16 cellular contexts compared by ENCODE assay signal in genomic region chr19:40503300-40503699, GRCh38. TPM values are rescaled to one million over a fixed set of nuclear protein-coding genes. Genes with fewer than 3 reads are reported as not detected.
A peak's percentile ranks its signal among the peaks of the same experiment; 100 is the strongest.
DNase-seq lines count a peak whose midpoint lies in the region; ATAC-seq lines count a peak whose summit lies in the region.
"Had no signal": no experiment of that assay in that cellular context is flagged by ENCODE, and none has a peak within 500 bp of the region (broad histone marks: within the 10 kb centered on the region; RNA-seq: fewer than 3 reads in every experiment).

No MANE protein-coding gene starts in this region.

- H2BK12ac ChIP-seq in neuronal stem cell (ENCODE audit: low read length) = no peak overlapping the region

- H3K27ac ChIP-seq in neuronal stem cell (replicated peaks; ENCODE audit: low read length) = no peak overlapping the region
- H3K27ac ChIP-seq: hepatocyte, suprapubic skin had no signal

- H3K4me1 Mint-ChIP-seq in activated CD4-positive, alpha-beta T cell treated with anti-CD3 and anti-CD28 coated beads for 36 hours = no peaks in the 10 kb centered on the region
- H3K4me1 Mint-ChIP-seq: B cell had no signal

- H3K9me3 Mint-ChIP-seq in activated CD4-positive, alpha-beta T cell treated with anti-CD3 and anti-CD28 coated beads for 36 hours (ENCODE audit: low read depth) = no peaks in the 10 kb centered on the region
- H3K9me3 Mint-ChIP-seq: activated T-helper 1 cell treated with anti-CD3 and anti-CD28 coated beads, Interleukin-12 subunit alpha, Interleukin-12 subunit beta, Interleukin-2, Interleukin-4 antibody, amounts not matched to agents 30 ng/mL and 10 ng/mL and 1 ng/mL, durations not matched to agents 14 hours and 24 hours and 36 hours had no signal

- no peak overlapping the region for H3K4me3 Mint-ChIP-seq in activated CD4-positive, alpha-beta T cell treated with anti-CD3 and anti-CD28 coated beads for 36 hours
- H3K4me3 Mint-ChIP-seq: activated T-helper 1 cell treated with anti-CD3 and anti-CD28 coated beads, Interleukin-12 subunit alpha, Interleukin-12 subunit beta, Interleukin-2, Interleukin-4 antibody, amounts not matched to agents 30 ng/mL and 10 ng/mL and 1 ng/mL, durations not matched to agents 14 hours and 24 hours and 36 hours; B cell had no signal

- H3K79me1 ChIP-seq in neuronal stem cell (ENCODE audit: low read depth, low read length) = no peaks in the 10 kb centered on the region

- DNase-seq in H7 (peak; percentile 71), NCI-H1930 (lab: John Stamatoyannopoulos, UW) (peak; percentile 91 to 93), amygdala (lab: John Stamatoyannopoulos, UW) (peak in 37 of 56 donors; percentile 2 to 84 (median 46)), neuronal stem cell (ENCODE audit: low spot score) (no peak), mesenteric fat pad (ENCODE audit: low spot score) (no peak)
- no peak for DNase-seq in activated CD4-positive, alpha-beta T cell treated with anti-CD3 and anti-CD28 coated beads for 36 hours
- DNase-seq: effector memory CD4-positive, alpha-beta T cell; HCEC 1CT; kidney glomerular epithelial cell; midbrain; stimulated activated CD4-positive, alpha-beta T cell treated with anti-CD3 and anti-CD28 coated beads, Interleukin-4, amount 100 ng/mL, for 1 hour had no signal

- H3K14ac ChIP-seq in neuronal stem cell (ENCODE audit: low read length) = peak overlapping the region; percentile 63

- no peak overlapping the region for H2BK120ac ChIP-seq in neuronal stem cell (ENCODE audit: low read depth, low read length)

- no peak overlapping the region for H4K91ac ChIP-seq in neuronal stem cell (ENCODE audit: low read depth, low read length, poor library complexity)

- peaks cover 3 to 19% of the 10 kb centered on the region in 2 donors for H3K4me1 ChIP-seq in neuronal stem cell (ENCODE audit: control insufficient read depth in 2 of 2, insufficient read depth in 1 of 2, low read depth in 1 of 2, low read length in 2 of 2)
- H3K4me1 ChIP-seq: suprapubic skin had no signal

- no peak overlapping the region for H3K4me2 ChIP-seq in neuronal stem cell (ENCODE audit: insufficient read depth, low read length, poor library complexity, severe bottlenecking)
- H3K4me2 ChIP-seq: hepatocyte had no signal

- H3K27me3 Mint-ChIP-seq in activated CD4-positive, alpha-beta T cell treated with anti-CD3 and anti-CD28 coated beads for 36 hours = peaks cover 2% of the 10 kb centered on the region

- POLR2A ChIA-PET in activated CD4-positive, alpha-beta T cell treated with anti-CD3 and anti-CD28 coated beads for 36 hours (lab: Charles Lee) = no interaction called here

- no peak overlapping the region for H3K4ac ChIP-seq in neuronal stem cell (ENCODE audit: low read length)

- H3K9ac ChIP-seq in neuronal stem cell (ENCODE audit: low read depth, low read length, poor library complexity) = no peak overlapping the region

- H3K36me3 Mint-ChIP-seq in activated CD4-positive, alpha-beta T cell treated with anti-CD3 and anti-CD28 coated beads for 36 hours (ENCODE audit: low read depth) = no peaks in the 10 kb centered on the region

- H3K23ac ChIP-seq in neuronal stem cell (ENCODE audit: low read depth, low read length, poor library complexity) = no peak overlapping the region

- intact Hi-C loops in activated CD4-positive, alpha-beta T cell treated with anti-CD3 and anti-CD28 coated beads for 36 hours (cut with DNase I, micrococcal nuclease) = loop anchor here in 1 of 2 experiments (5.0 kb wide), 1 partner anchor 734 kb away; no protein-coding TSS in a partner anchor

- no peak overlapping the region for H2AK5ac ChIP-seq in neuronal stem cell (ENCODE audit: low read depth, low read length)

- WGBS in neuronal stem cell (ENCODE audit: extremely low coverage in 2 of 2, insufficient read length in 2 of 2, insufficient replicate concordance in 1 of 2), 2 donors = no CpG with 5 or more reads among the region's 1 CpG

- H2BK5ac ChIP-seq in neuronal stem cell (ENCODE audit: low read length) = no peak overlapping the region

- ATAC-seq in HG03432 (IDR thresholded peaks at IDR 0.05; ENCODE audit: unreplicated experiment) = no peak
- no peak for ATAC-seq in activated CD4-positive, alpha-beta T cell treated with anti-CD3 and anti-CD28 coated beads for 36 hours

- no peak overlapping the region for H3K27ac Mint-ChIP-seq in activated CD4-positive, alpha-beta T cell treated with anti-CD3 and anti-CD28 coated beads for 36 hours
- H3K27ac Mint-ChIP-seq: activated T-helper 1 cell treated with anti-CD3 and anti-CD28 coated beads, Interleukin-12 subunit alpha, Interleukin-12 subunit beta, Interleukin-2, Interleukin-4 antibody, amounts not matched to agents 30 ng/mL and 10 ng/mL and 1 ng/mL, durations not matched to agents 14 hours and 24 hours and 36 hours; B cell had no signal

- H3K4me3 ChIP-seq in H7 (ENCODE audit: insufficient read depth, low read depth, low read length) (no peak overlapping the region), neuronal stem cell (ENCODE audit: low read length in 2 of 2) (no peak overlapping the region)
- H3K4me3 ChIP-seq: hepatocyte, suprapubic skin had no signal

- CTCF ChIA-PET in activated CD4-positive, alpha-beta T cell treated with anti-CD3 and anti-CD28 coated beads for 36 hours (lab: Charles Lee) = interaction anchor here (1.1 kb wide), 1 partner anchor 198 kb away, joined by 4 read pairs; no protein-coding TSS in a partner anchor

- H2AFZ ChIP-seq in neuronal stem cell (ENCODE audit: low read length) = no peak overlapping the region
- H2AFZ ChIP-seq: hepatocyte had no signal

- no peak overlapping the region for H2BK15ac ChIP-seq in neuronal stem cell (ENCODE audit: low read length)

- no peak overlapping the region for H3K18ac ChIP-seq in neuronal stem cell (ENCODE audit: low read length)

- H3K9me3 ChIP-seq in neuronal stem cell (replicated peaks in 1 of 2; ENCODE audit: control insufficient read depth in 2 of 2, insufficient read depth in 1 of 2, low read depth in 1 of 2, low read length in 2 of 2) = no peaks in the 10 kb centered on the region
- H3K9me3 ChIP-seq: suprapubic skin had no signal

- H4K8ac ChIP-seq in neuronal stem cell (ENCODE audit: low read depth, low read length) = no peak overlapping the region

- no peaks in the 10 kb centered on the region for H3K36me3 ChIP-seq in H7 (replicated peaks; ENCODE audit: control insufficient read depth, insufficient read depth, low read length)
- H3K36me3 ChIP-seq in neuronal stem cell (replicated peaks in 1 of 2; ENCODE audit: control insufficient read depth in 2 of 2, insufficient read depth in 2 of 2, low read length in 2 of 2) = no peaks in the 10 kb centered on the region
- H3K36me3 ChIP-seq: suprapubic skin had no signal

- H3K27me3 ChIP-seq in H7 (ENCODE audit: control insufficient read depth, insufficient read depth, low read length) (peaks cover 9% of the 10 kb centered on the region; the same call in 1 of the 2 replicates), neuronal stem cell (ENCODE audit: control insufficient read depth in 3 of 3, insufficient read depth in 3 of 3, low read depth in 1 of 3, low read length in 3 of 3) (peaks cover 0 to 8% (median 4%) of the 10 kb centered on the region in 3 experiments)
- H3K27me3 ChIP-seq: suprapubic skin had no signal

RNA-seq across cellular contexts. Expression of gene SPTBN4, which starts 36.5 kb away (rescaled TPM):
- 0.78 and 1.1 TPM in 2 replicates for total RNA-seq in H7 (2014; rRNA removed; shearing (Covaris generic))
- 1.4 TPM for polyA plus RNA-seq in neuronal stem cell (2013, experiment 1 of 2)
- 2.0 TPM for polyA plus RNA-seq in neuronal stem cell (2013, experiment 2 of 2)
- total RNA-seq in activated CD4-positive, alpha-beta T cell treated with anti-CD3 and anti-CD28 coated beads for 36 hours = 1 to 10 TPM; 2.4 to 2.5 TPM
- total RNA-seq in mesenteric fat pad = 6.1 TPM

RNA-seq across cellular contexts. Expression of gene BLVRB, which starts 37.8 kb away (rescaled TPM):
- total RNA-seq in H7 (2014; rRNA removed; shearing (Covaris generic)) = 43.6 and 53.8 TPM in 2 replicates
- 25.7 TPM for polyA plus RNA-seq in neuronal stem cell (2013, experiment 1 of 2)
- 25.5 TPM for polyA plus RNA-seq in neuronal stem cell (2013, experiment 2 of 2)
- 10 to 100 TPM; 34.1 to 35.6 TPM for total RNA-seq in activated CD4-positive, alpha-beta T cell treated with anti-CD3 and anti-CD28 coated beads for 36 hours
- 141 TPM for total RNA-seq in mesenteric fat pad

RNA-seq across cellular contexts. Expression of gene SERTAD3, which starts 59.2 kb away (rescaled TPM):
- 26.0 and 29.9 TPM in 2 replicates for total RNA-seq in H7 (2014; rRNA removed; shearing (Covaris generic))
- polyA plus RNA-seq in neuronal stem cell (2013, experiment 1 of 2) = 13.1 TPM
- polyA plus RNA-seq in neuronal stem cell (2013, experiment 2 of 2) = 13.1 TPM
- 10 to 100 TPM in 1 of 2 experiments, 1 to 10 TPM in 1; 8.4 to 12.0 TPM for total RNA-seq in activated CD4-positive, alpha-beta T cell treated with anti-CD3 and anti-CD28 coated beads for 36 hours
- 40.7 TPM for total RNA-seq in mesenteric fat pad

Comparison
In these comparisons a context has a peak if more than half of its experiments do, and no peak if none do; other contexts are left out.
1. DNase-seq: peak in H7 (single experiment), NCI-H1930 (2 of 2) and amygdala (37 of 56); none in neuronal stem cell (single experiment), activated CD4-positive, alpha-beta T cell treated with anti-CD3 and anti-CD28 coated beads for 36 hours (single experiment) and mesenteric fat pad (single experiment).